ENCODE assay signal across 18 cellular contexts in the genomic region with DNA sequence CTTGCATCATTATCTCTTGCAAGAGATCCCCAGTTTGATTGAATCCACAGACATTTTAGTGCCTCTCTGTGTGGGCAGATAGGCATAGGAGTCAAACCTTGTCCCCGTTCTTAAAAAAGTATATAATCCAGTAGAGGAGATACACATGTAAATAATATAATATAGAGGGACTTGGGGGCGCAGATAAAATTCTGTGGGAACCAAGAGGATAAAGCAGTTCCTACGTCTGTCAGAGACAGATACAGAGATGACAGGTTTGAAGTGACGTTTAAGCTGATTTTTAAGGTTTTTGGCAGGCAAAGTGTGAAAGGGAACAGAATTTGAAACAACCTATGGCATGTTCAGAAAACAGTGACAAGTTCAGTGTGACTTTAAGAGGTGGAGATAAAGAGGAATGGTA.
DNase-seq lines count a peak whose midpoint lies in the region; ATAC-seq and TF ChIP-seq lines count a peak whose summit lies in the region.
"Had no signal": no experiment of that assay in that cellular context is flagged by ENCODE, and none has a peak within 500 bp of the region (broad histone marks: within the 10 kb centered on the region; RNA-seq: fewer than 3 reads in every experiment).

No MANE protein-coding gene starts in this region.

- H3K27ac Mint-ChIP-seq in activated naive CD4-positive, alpha-beta T cell treated with anti-CD3 and anti-CD28 coated beads, Interleukin-2, amount 50 U/mL, for 24 hours = peak overlapping the region; percentile 76
- no peak overlapping the region for H3K27ac Mint-ChIP-seq in activated naive CD4-positive, alpha-beta T cell treated with anti-CD3 and anti-CD28 coated beads, Interleukin-2, amount 50 U/mL, for 72 hours
- H3K27ac Mint-ChIP-seq: type B pancreatic cell had no signal

- peaks cover 77% of the 10 kb centered on the region for H3F3A ChIP-seq in PC-9 (ENCODE audit: insufficient read depth, low read depth)
- no peaks in the 10 kb centered on the region for H3F3A ChIP-seq in smooth muscle cell (ENCODE audit: low read depth)

- POLR2A ChIA-PET in PC-9 (lab: Charles Lee; ENCODE audit: unreplicated experiment) = interaction anchor here (0.5 to 0.7 kb wide), 2 partner anchors 18 to 24 kb away, joined by 3 to 14 read pairs; no protein-coding TSS in a partner anchor

- BruUV-seq in PC-9 (replicated peaks; lab: Mats Ljungman, UMichigan) (no TSS peak), mammary epithelial cell (replicated peaks; lab: Mats Ljungman, UMichigan) (no TSS peak)

- no peak for ATAC-seq in activated naive CD4-positive, alpha-beta T cell treated with anti-CD3 and anti-CD28 coated beads, Interleukin-2, amount 50 U/mL, for 72 hours
- no peak for ATAC-seq in GM19463 (IDR thresholded peaks at IDR 0.05; ENCODE audit: unreplicated experiment)
- ATAC-seq: left ventricle myocardium superior; right lobe of liver; stimulated activated naive CD8-positive, alpha-beta T cell treated with anti-CD3 and anti-CD28 coated beads, Interleukin-15, Interleukin-2, amounts not matched to agents 100 U/mL and 50 U/mL, for 24 hours had no signal

- H3K27ac ChIP-seq in PC-9 (peak overlapping the region; percentile 61), mammary epithelial cell (ENCODE audit: insufficient read depth, low read depth, low read length) (peak overlapping the region; percentile 96), smooth muscle cell (ENCODE audit: low read depth) (peak overlapping the region; percentile 92)
- H3K27ac ChIP-seq: HL-60, ovary, right lobe of liver had no signal

- H3K36me3 ChIP-seq in PC-9 (ENCODE audit: low read depth) = peaks cover 56% of the 10 kb centered on the region
- H3K36me3 ChIP-seq in mammary epithelial cell (ENCODE audit: insufficient read depth, low read length) = peaks cover 5% of the 10 kb centered on the region
- H3K36me3 ChIP-seq in smooth muscle cell (ENCODE audit: low read depth) = no peaks in the 10 kb centered on the region
- H3K36me3 ChIP-seq: ovary, right lobe of liver had no signal

- WGBS in mammary epithelial cell (ENCODE audit: low coverage, missing lambda C conversion rate) = 90% methylated on average over 4 of the region's 4 CpGs
- WGBS in smooth muscle cell (ENCODE audit: low lambda C conversion rate) = 91% methylated on average over 4 of the region's 4 CpGs

- H3K9me3 ChIP-seq in PC-9 (ENCODE audit: insufficient read depth, low read depth) = peaks cover 9% of the 10 kb centered on the region; the same call in 1 of the 2 replicates
- H3K9me3 ChIP-seq in mammary epithelial cell (replicated peaks; ENCODE audit: insufficient read depth, low read length) = no peaks in the 10 kb centered on the region
- H3K9me3 ChIP-seq in smooth muscle cell (replicated peaks; ENCODE audit: low read depth) = no peaks in the 10 kb centered on the region
- H3K9me3 ChIP-seq: ovary, right lobe of liver had no signal

- H3K4me3 ChIP-seq in PC-9 (no peak overlapping the region), mammary epithelial cell (replicated peaks in 1 of 3; ENCODE audit: insufficient read depth in 1 of 3, low read depth in 2 of 3, low read length in 3 of 3) (no peak overlapping the region), smooth muscle cell (no peak overlapping the region)
- H3K4me3 ChIP-seq: ovary, right lobe of liver had no signal

- H3K79me2 ChIP-seq in PC-9 (ENCODE audit: low read depth) (peaks cover 82% of the 10 kb centered on the region), mammary epithelial cell (ENCODE audit: insufficient read depth, low read length) (peaks cover 89% of the 10 kb centered on the region), smooth muscle cell (ENCODE audit: low read depth) (peaks cover 53% of the 10 kb centered on the region)

- no peak overlapping the region for H3K4me3 Mint-ChIP-seq in activated naive CD4-positive, alpha-beta T cell treated with anti-CD3 and anti-CD28 coated beads, Interleukin-2, amount 50 U/mL, for 24 hours
- H3K4me3 Mint-ChIP-seq: type B pancreatic cell had no signal

- H3K9ac ChIP-seq in mammary epithelial cell (ENCODE audit: insufficient read depth, low read length) (no peak overlapping the region), smooth muscle cell (ENCODE audit: low read depth) (no peak overlapping the region)

- no peak for TF ChIP-seq CTCF in PC-9 (conservative IDR thresholded peaks at IDR 0.05)
- TF ChIP-seq CTCF in mammary epithelial cell (conservative IDR thresholded peaks at IDR 0.05 in 1 of 2, IDR thresholded peaks at IDR 0.05 in 1 of 2; ENCODE audit: extremely low read depth in 1 of 2, insufficient read depth in 1 of 2, low read depth in 1 of 2, low read length in 2 of 2) = no peak
- no peak for TF ChIP-seq CTCF in smooth muscle cell (IDR thresholded peaks at IDR 0.05; ENCODE audit: borderline replicate concordance, insufficient read depth, poor library complexity, severe bottlenecking)

- H3K27me3 ChIP-seq in PC-9 (ENCODE audit: insufficient read depth, low read depth) = no peaks in the 10 kb centered on the region
- H3K27me3 ChIP-seq in mammary epithelial cell (ENCODE audit: insufficient read depth, low read length) = no peaks in the 10 kb centered on the region
- H3K27me3 ChIP-seq in smooth muscle cell (ENCODE audit: low read depth) = no peaks in the 10 kb centered on the region
- H3K27me3 ChIP-seq: ovary, right lobe of liver had no signal

- H3K9me3 Mint-ChIP-seq in activated naive CD4-positive, alpha-beta T cell treated with anti-CD3 and anti-CD28 coated beads, Interleukin-2, amount 50 U/mL, for 24 hours = no peaks in the 10 kb centered on the region
- H3K9me3 Mint-ChIP-seq in activated naive CD4-positive, alpha-beta T cell treated with anti-CD3 and anti-CD28 coated beads, Interleukin-2, amount 50 U/mL, for 72 hours = peaks cover 0 to 4% of the 10 kb centered on the region in 2 donors
- H3K9me3 Mint-ChIP-seq: type B pancreatic cell had no signal

- H3K27me3 Mint-ChIP-seq in activated naive CD4-positive, alpha-beta T cell treated with anti-CD3 and anti-CD28 coated beads, Interleukin-2, amount 50 U/mL, for 24 hours = no peaks in the 10 kb centered on the region
- H3K27me3 Mint-ChIP-seq: type B pancreatic cell had no signal

- in situ Hi-C loops in mammary epithelial cell (cut with MboI; ENCODE audit: low sequenced_read_pairs in 2 of 2) = no loop called here

- peaks cover 29% of the 10 kb centered on the region for H3K36me3 Mint-ChIP-seq in activated naive CD4-positive, alpha-beta T cell treated with anti-CD3 and anti-CD28 coated beads, Interleukin-2, amount 50 U/mL, for 24 hours
- peaks cover 26 to 71% of the 10 kb centered on the region in 2 donors for H3K36me3 Mint-ChIP-seq in activated naive CD4-positive, alpha-beta T cell treated with anti-CD3 and anti-CD28 coated beads, Interleukin-2, amount 50 U/mL, for 72 hours

- H3K4me1 ChIP-seq in PC-9 (replicated peaks; ENCODE audit: insufficient read depth) (peaks cover 76% of the 10 kb centered on the region), mammary epithelial cell (ENCODE audit: insufficient read depth, low read length) (peaks cover 69% of the 10 kb centered on the region), smooth muscle cell (ENCODE audit: low read depth) (no peaks in the 10 kb centered on the region)
- H3K4me1 ChIP-seq: right lobe of liver had no signal

- H2AFZ ChIP-seq in PC-9 = no peak overlapping the region
- no peak overlapping the region for H2AFZ ChIP-seq in mammary epithelial cell (ENCODE audit: low read depth, low read length)
- no peak overlapping the region for H2AFZ ChIP-seq in smooth muscle cell (ENCODE audit: low read depth)

- no peak for DNase-seq in activated naive CD4-positive, alpha-beta T cell treated with anti-CD3 and anti-CD28 coated beads, Interleukin-2, amount 50 U/mL, for 72 hours (ENCODE audit: low spot score in 2 of 2)
- DNase-seq in PC-9 = no peak
- no peak for DNase-seq in mammary epithelial cell
- no peak for DNase-seq in smooth muscle cell (lab: John Stamatoyannopoulos, UW; ENCODE audit: unreplicated experiment)
- no peak for DNase-seq in NCI-H345 (lab: John Stamatoyannopoulos, UW)
- DNase-seq in NCI-H1048 (lab: John Stamatoyannopoulos, UW) = no peak
- DNase-seq: activated naive CD4-positive, alpha-beta T cell; DND-41; left ventricle myocardium superior; NCI-H1930; NCI-H446 treated with DMSO at 0.1 percent for 48 hours; ovary; right lobe of liver; stimulated activated naive CD8-positive, alpha-beta T cell treated with anti-CD3 and anti-CD28 coated beads, Interleukin-15, Interleukin-2, amounts not matched to agents 100 U/mL and 50 U/mL, for 24 hours had no signal

- H3K4me1 Mint-ChIP-seq in activated naive CD4-positive, alpha-beta T cell treated with anti-CD3 and anti-CD28 coated beads, Interleukin-2, amount 50 U/mL, for 24 hours = peaks cover 95% of the 10 kb centered on the region

- no peak overlapping the region for H3K4me2 ChIP-seq in PC-9
- H3K4me2 ChIP-seq in mammary epithelial cell (ENCODE audit: insufficient read depth, low read depth, low read length) = no peak overlapping the region
- H3K4me2 ChIP-seq in smooth muscle cell = no peak overlapping the region

- dilution Hi-C loops in mammary epithelial cell (cut with HindIII; ENCODE audit: low sequenced_read_pairs) = no loop called here

- H3K9me2 ChIP-seq in PC-9 (ENCODE audit: insufficient read depth) = no peaks in the 10 kb centered on the region

- H4K20me1 ChIP-seq in PC-9 (ENCODE audit: insufficient read depth) (no peaks in the 10 kb centered on the region), mammary epithelial cell (ENCODE audit: insufficient read depth, low read length) (no peaks in the 10 kb centered on the region), smooth muscle cell (ENCODE audit: low read depth) (peaks cover 2% of the 10 kb centered on the region)

- intact Hi-C loops in PC-9 (cut with micrococcal nuclease; ENCODE audit: unreplicated experiment) (loop anchor here (5.0 kb wide), 1 partner anchor 38 kb away; no protein-coding TSS in a partner anchor), mammary epithelial cell (cut with micrococcal nuclease) (no loop called here)

- CTCF ChIA-PET in PC-9 (lab: Charles Lee) = no interaction called here
- CTCF ChIA-PET in mammary epithelial cell (lab: Charles Lee; ENCODE audit: low non-redundant PET) = no interaction called here
